8 cellular contexts compared by ENCODE assay signal in the genomic region with DNA sequence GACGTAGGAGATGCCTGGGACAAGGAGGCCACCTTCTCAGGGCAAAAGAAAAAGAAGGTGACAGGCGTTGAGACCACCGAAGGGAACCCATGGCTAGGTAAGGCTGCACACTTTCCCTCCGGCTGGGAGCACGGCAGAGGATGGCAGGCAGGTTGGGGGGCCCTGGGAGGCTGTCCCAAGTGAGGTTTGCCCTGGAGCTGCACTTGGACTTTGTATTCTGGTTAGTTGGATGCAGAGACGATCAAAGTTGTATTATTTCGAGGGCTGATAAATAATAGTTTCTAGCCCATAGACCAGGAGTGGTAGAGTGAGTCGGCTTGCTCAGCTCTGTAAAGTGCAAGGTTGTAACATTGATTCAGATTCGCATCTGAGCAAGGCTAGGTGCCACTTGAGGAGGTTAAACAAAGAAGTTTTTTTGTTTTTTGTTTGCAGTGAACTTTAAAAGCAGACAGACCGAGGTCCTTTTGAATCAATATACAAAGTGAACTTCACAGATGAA. TPM values are rescaled to one million over a fixed set of nuclear protein-coding genes. Genes with fewer than 3 reads are reported as not detected.
DNase-seq lines count a peak whose midpoint lies in the region; ATAC-seq, FAIRE-seq and TF ChIP-seq lines count a peak whose summit lies in the region.

No MANE protein-coding gene starts in this region.

- no peak for ATAC-seq in activated CD8-positive, alpha-beta memory T cell treated with anti-CD3 and anti-CD28 coated beads, Interleukin-2, amount 10 ng/mL, durations not matched to agents 7 days and 5 days
- no peak for ATAC-seq in activated naive CD8-positive, alpha-beta T cell treated with anti-CD3 and anti-CD28 coated beads, Interleukin-2, amount 50 U/mL, for 24 hours
- no peak for ATAC-seq in GM21515 (IDR thresholded peaks at IDR 0.05; ENCODE audit: unreplicated experiment)

- dilution Hi-C loops in keratinocyte (cut with MboI; ENCODE audit: extremely low pct_ligation_motif_present, low sequenced_read_pairs): no loop called here

- peaks cover 57% of the 10 kb centered on the region for H3K4me1 ChIP-seq in keratinocyte (ENCODE audit: control insufficient read depth, extremely low read depth, insufficient read depth, low read length)
- peaks cover 59% of the 10 kb centered on the region for H3K4me1 ChIP-seq in suprapubic skin

- no peaks in the 10 kb centered on the region for H4K20me1 ChIP-seq in keratinocyte (ENCODE audit: control insufficient read depth, extremely low read depth, insufficient read depth, low read length)

- H3K27ac ChIP-seq in keratinocyte (ENCODE audit: control insufficient read depth, insufficient read depth, low read length): peak overlapping the region; percentile 95
- peak overlapping the region; percentile 75 for H3K27ac ChIP-seq in suprapubic skin

- H3K27me3 Mint-ChIP-seq in activated CD8-positive, alpha-beta memory T cell treated with anti-CD3 and anti-CD28 coated beads, Interleukin-2, amount 10 ng/mL, durations not matched to agents 7 days and 5 days: peaks cover 24% of the 10 kb centered on the region
- peaks cover 16% of the 10 kb centered on the region for H3K27me3 Mint-ChIP-seq in activated naive CD8-positive, alpha-beta T cell treated with anti-CD3 and anti-CD28 coated beads, Interleukin-2, amount 50 U/mL, for 24 hours

- WGBS in suprapubic skin: 13% methylated on average over 10 of the region's 10 CpGs

- CTCF ChIA-PET in activated CD8-positive, alpha-beta memory T cell treated with anti-CD3 and anti-CD28 coated beads, Interleukin-2, amount 10 ng/mL, durations not matched to agents 7 days and 5 days (lab: Charles Lee): interaction anchor here (0.7 to 2.7 kb wide), 7 partner anchors 29 to 516 kb away, joined by 3 to 18 read pairs (median 4); a partner anchor contains a TSS

- no peaks in the 10 kb centered on the region for H3K9me3 ChIP-seq in keratinocyte (ENCODE audit: control insufficient read depth, low read depth, low read length)
- no peaks in the 10 kb centered on the region for H3K9me3 ChIP-seq in suprapubic skin

- H3K36me3 ChIP-seq in keratinocyte (ENCODE audit: control insufficient read depth in 2 of 2, extremely low read depth in 1 of 2, insufficient read depth in 2 of 2, low read length in 2 of 2) (peaks cover 4 to 19% of the 10 kb centered on the region in 2 experiments), suprapubic skin (peaks cover 7% of the 10 kb centered on the region)

- peak overlapping the region; percentile 28 for H2AFZ ChIP-seq in keratinocyte (ENCODE audit: control insufficient read depth, low read length)

- H3K27me3 ChIP-seq in keratinocyte (ENCODE audit: control insufficient read depth, extremely low read depth, insufficient read depth, low read length) (no peaks in the 10 kb centered on the region), suprapubic skin (no peaks in the 10 kb centered on the region)

- no peak for TF ChIP-seq EP300 in suprapubic skin (IDR thresholded peaks at IDR 0.05)

- H3K4me1 Mint-ChIP-seq in activated CD8-positive, alpha-beta memory T cell treated with anti-CD3 and anti-CD28 coated beads, Interleukin-2, amount 10 ng/mL, durations not matched to agents 7 days and 5 days: peaks cover 23% of the 10 kb centered on the region
- peaks cover 21% of the 10 kb centered on the region for H3K4me1 Mint-ChIP-seq in activated naive CD8-positive, alpha-beta T cell treated with anti-CD3 and anti-CD28 coated beads, Interleukin-2, amount 50 U/mL, for 24 hours

- H3K79me2 ChIP-seq in keratinocyte (ENCODE audit: control insufficient read depth, insufficient read depth, low read length): peaks cover 50% of the 10 kb centered on the region

- peak overlapping the region; percentile 80 for H3K4me3 Mint-ChIP-seq in activated CD8-positive, alpha-beta memory T cell treated with anti-CD3 and anti-CD28 coated beads, Interleukin-2, amount 10 ng/mL, durations not matched to agents 7 days and 5 days
- H3K4me3 Mint-ChIP-seq in activated naive CD8-positive, alpha-beta T cell treated with anti-CD3 and anti-CD28 coated beads, Interleukin-2, amount 50 U/mL, for 24 hours: peak overlapping the region; percentile 83

- no peaks in the 10 kb centered on the region for H3K9me3 Mint-ChIP-seq in activated CD8-positive, alpha-beta memory T cell treated with anti-CD3 and anti-CD28 coated beads, Interleukin-2, amount 10 ng/mL, durations not matched to agents 7 days and 5 days (ENCODE audit: low read depth)
- no peaks in the 10 kb centered on the region for H3K9me3 Mint-ChIP-seq in activated naive CD8-positive, alpha-beta T cell treated with anti-CD3 and anti-CD28 coated beads, Interleukin-2, amount 50 U/mL, for 24 hours

- peak overlapping the region; percentile 98 for H3K9ac ChIP-seq in keratinocyte (ENCODE audit: control insufficient read depth, extremely low read depth, insufficient read depth, low read length)

- TF ChIP-seq CTCF in keratinocyte (optimal IDR thresholded peaks at IDR 0.05 in 1 of 3, IDR thresholded peaks at IDR 0.05 in 1 of 3, conservative IDR thresholded peaks at IDR 0.05 in 1 of 3; ENCODE audit: extremely low read depth in 1 of 3, insufficient read depth in 2 of 3, low read length in 3 of 3) (no peak), suprapubic skin (IDR thresholded peaks at IDR 0.05) (no peak)

- H3K36me3 Mint-ChIP-seq in activated CD8-positive, alpha-beta memory T cell treated with anti-CD3 and anti-CD28 coated beads, Interleukin-2, amount 10 ng/mL, durations not matched to agents 7 days and 5 days: peaks cover 1% of the 10 kb centered on the region
- H3K36me3 Mint-ChIP-seq in activated naive CD8-positive, alpha-beta T cell treated with anti-CD3 and anti-CD28 coated beads, Interleukin-2, amount 50 U/mL, for 24 hours (ENCODE audit: low read depth): peaks cover 1% of the 10 kb centered on the region

- peak overlapping the region; percentile 90 for H3K4me2 ChIP-seq in keratinocyte (ENCODE audit: control insufficient read depth, extremely low read depth, insufficient read depth, low read depth, low read length)

- no peaks in the 10 kb centered on the region for H3K9me1 ChIP-seq in keratinocyte (ENCODE audit: control insufficient read depth, extremely low read depth, insufficient read depth, low read length)

- peak overlapping the region; percentile 62 for H3K27ac Mint-ChIP-seq in activated CD8-positive, alpha-beta memory T cell treated with anti-CD3 and anti-CD28 coated beads, Interleukin-2, amount 10 ng/mL, durations not matched to agents 7 days and 5 days
- peak overlapping the region; percentile 84 for H3K27ac Mint-ChIP-seq in activated naive CD8-positive, alpha-beta T cell treated with anti-CD3 and anti-CD28 coated beads, Interleukin-2, amount 50 U/mL, for 24 hours

- peak overlapping the region; percentile 86 to 99 (median 87) for H3K4me3 ChIP-seq in keratinocyte (ENCODE audit: control insufficient read depth in 2 of 3, extremely low read depth in 1 of 3, insufficient read depth in 2 of 3, low read depth in 1 of 3, low read length in 3 of 3)
- H3K4me3 ChIP-seq in suprapubic skin: peak overlapping the region; percentile 96

- no peak for DNase-seq in activated CD8-positive, alpha-beta memory T cell treated with anti-CD3 and anti-CD28 coated beads, Interleukin-2, amount 10 ng/mL, durations not matched to agents 7 days and 5 days
- DNase-seq in activated CD8-positive, alpha-beta memory T cell treated with anti-CD3 and anti-CD28 coated beads for 24 hours: no peak
- peak; percentile 7 for DNase-seq in activated naive CD8-positive, alpha-beta T cell treated with anti-CD3 and anti-CD28 coated beads, Interleukin-2, amount 50 U/mL, for 24 hours
- DNase-seq in keratinocyte (ENCODE audit: low read depth, low spot score) (no peak), suprapubic skin (ENCODE audit: low spot score in 2 of 2) (no peak), LoVo (ENCODE audit: low spot score) (no peak), NCI-H187 (lab: John Stamatoyannopoulos, UW) (no peak)

- FAIRE-seq in keratinocyte (lab: Jason Lieb, UNC): no peak

- TF ChIP-seq POLR2A in suprapubic skin (IDR thresholded peaks at IDR 0.05): no peak

RNA-seq across cellular contexts. Expression of a gene that starts 0.6 kb away (rescaled TPM):
- total RNA-seq in activated CD8-positive, alpha-beta memory T cell treated with anti-CD3 and anti-CD28 coated beads, Interleukin-2, amount 10 ng/mL, durations not matched to agents 7 days and 5 days: 1 to 10 TPM; 4.3 to 7.4 TPM
- polyA plus RNA-seq in keratinocyte: 18.1 to 21.3 TPM (median 20.9 TPM) in 3 replicates
- polyA plus RNA-seq in keratinocyte (2011; ENCODE audit: low read depth): 7.1 TPM
- polyA plus RNA-seq in keratinocyte (2011; cell fraction: cytosol; rRNA removed): 7.8 and 12.1 TPM in 2 replicates
- polyA plus RNA-seq in keratinocyte (2011; cell fraction: nucleus; rRNA removed): 25.0 and 28.5 TPM in 2 replicates
- 7.4 and 12.1 TPM in 2 replicates for polyA plus RNA-seq in keratinocyte (2012; ENCODE audit: low replicate concordance)
- 18.2 to 60.4 TPM (median 50.2 TPM) in 3 replicates for polyA minus RNA-seq in keratinocyte
- 24.9 TPM for polyA minus RNA-seq in keratinocyte (2011; cell fraction: cytosol; rRNA and poly(A)+ RNA removed)
- 60.9 and 105 TPM in 2 replicates for polyA minus RNA-seq in keratinocyte (2011; cell fraction: nucleus; rRNA and poly(A)+ RNA removed)
- total RNA-seq in suprapubic skin: 10 to 100 TPM in 2 of 4 donors, 1 to 10 TPM in 2; 9.6 to 13.5 (median 10.0) TPM

RNA-seq across cellular contexts. Expression of a gene that starts 39.7 kb away (rescaled TPM):
- 10 to 100 TPM; 60.4 to 89.5 TPM for total RNA-seq in activated CD8-positive, alpha-beta memory T cell treated with anti-CD3 and anti-CD28 coated beads, Interleukin-2, amount 10 ng/mL, durations not matched to agents 7 days and 5 days
- 35.7 to 70.4 TPM (median 52.3 TPM) in 3 replicates for polyA plus RNA-seq in keratinocyte
- 38.6 TPM for polyA plus RNA-seq in keratinocyte (2011; ENCODE audit: low read depth)
- 32.3 and 32.7 TPM in 2 replicates for polyA plus RNA-seq in keratinocyte (2011; cell fraction: cytosol; rRNA removed)
- polyA plus RNA-seq in keratinocyte (2011; cell fraction: nucleus; rRNA removed): 127 and 163 TPM in 2 replicates
- 25.9 and 43.2 TPM in 2 replicates for polyA plus RNA-seq in keratinocyte (2012; ENCODE audit: low replicate concordance)
- 34.9 to 50.0 TPM (median 40.9 TPM) in 3 replicates for polyA minus RNA-seq in keratinocyte
- polyA minus RNA-seq in keratinocyte (2011; cell fraction: cytosol; rRNA and poly(A)+ RNA removed): 29.9 TPM
- 21.9 and 32.6 TPM in 2 replicates for polyA minus RNA-seq in keratinocyte (2011; cell fraction: nucleus; rRNA and poly(A)+ RNA removed)
- 10 to 100 TPM; 37.0 to 69.4 (median 42.2) TPM for total RNA-seq in suprapubic skin
